Comparison of ENCODE assay signal across 1 cellular context in genomic region chr17:41773190-41773588, GRCh38.
TF ChIP-seq lines count a peak whose summit lies in the region.

No MANE protein-coding gene starts in this region.

TF ChIP-seq in HepG2, 621 proteins besides CTCF, POLR2A, EP300 and RAD21 (continued from another document and continues in another):
- TF ChIP-seq ARID5B (CRISPR knock-in tag; IDR thresholded peaks at IDR 0.05) (no peak; the same call in 1 of the 2 replicates), ZNF260 (CRISPR knock-in tag; IDR thresholded peaks at IDR 0.05; ENCODE audit: borderline replicate concordance, low read depth) (no peak), HOXD1 (CRISPR knock-in tag; IDR thresholded peaks at IDR 0.05) (no peak), ZNF589 (CRISPR knock-in tag; conservative IDR thresholded peaks at IDR 0.05) (no peak), IKZF1 (IDR thresholded peaks at IDR 0.05) (no peak), ARHGAP35 (CRISPR knock-in tag; IDR thresholded peaks at IDR 0.05; ENCODE audit: borderline replicate concordance) (peak; percentile 84; the same call in 1 of the 2 replicates), TSC22D2 (CRISPR knock-in tag; IDR thresholded peaks at IDR 0.05; ENCODE audit: borderline replicate concordance) (no peak), HMG20A (CRISPR knock-in tag; IDR thresholded peaks at IDR 0.05; ENCODE audit: borderline replicate concordance) (0 out of 2 replicates have a peak, but pooled peaks have one; percentile 25), ZNF790 (CRISPR knock-in tag; IDR thresholded peaks at IDR 0.05; ENCODE audit: borderline replicate concordance) (no peak), ZNF687 (CRISPR knock-in tag; IDR thresholded peaks at IDR 0.05) (peak; percentile 12), TBX2 (CRISPR knock-in tag; IDR thresholded peaks at IDR 0.05; ENCODE audit: borderline replicate concordance) (peak; percentile 35), ZNF619 (CRISPR knock-in tag; IDR thresholded peaks at IDR 0.05) (no peak), ZNF777 (CRISPR knock-in tag; IDR thresholded peaks at IDR 0.05) (peak; percentile 93), YY1 (IDR thresholded peaks at IDR 0.05; ENCODE audit: insufficient read depth, insufficient replicate concordance, low read depth, low read length) (no peak), ZBTB14 (CRISPR knock-in tag; IDR thresholded peaks at IDR 0.05) (no peak), RBM39 (IDR thresholded peaks at IDR 0.05; ENCODE audit: low read depth, low read length, poor library complexity, severe bottlenecking) (no peak), CEBPZ (IDR thresholded peaks at IDR 0.05; ENCODE audit: low read length) (no peak), TFDP2 (CRISPR knock-in tag; IDR thresholded peaks at IDR 0.05) (no peak), TFE3 (CRISPR knock-in tag; IDR thresholded peaks at IDR 0.05) (0 out of 2 replicates have a peak, but pooled peaks have one; percentile 12), ATF7-NPFF (CRISPR knock-in tag; IDR thresholded peaks at IDR 0.05; ENCODE audit: low read depth) (no peak), SOX6 (IDR thresholded peaks at IDR 0.05) (no peak), SOX6 (CRISPR knock-in tag; IDR thresholded peaks at IDR 0.05) (no peak), RARA (CRISPR knock-in tag; IDR thresholded peaks at IDR 0.05) (peak; percentile 14; the same call in 1 of the 2 replicates), MEIS2 (CRISPR knock-in tag; IDR thresholded peaks at IDR 0.05) (0 out of 2 replicates have a peak, but pooled peaks have one; percentile 41), REST (IDR thresholded peaks at IDR 0.05; ENCODE audit: borderline replicate concordance in 1 of 2, low read depth in 1 of 2, low read length in 2 of 2) (no peak), ZNF629 (CRISPR knock-in tag; conservative IDR thresholded peaks at IDR 0.05) (no peak), CCDC6 (CRISPR knock-in tag; IDR thresholded peaks at IDR 0.05) (0 out of 2 replicates have a peak, but pooled peaks have one; percentile 1), DRAP1 (CRISPR knock-in tag; IDR thresholded peaks at IDR 0.05) (peak; percentile 40; the same call in 1 of the 2 replicates), ZNF383 (CRISPR knock-in tag; IDR thresholded peaks at IDR 0.05; ENCODE audit: borderline replicate concordance) (peak; percentile 88; the same call in 1 of the 2 replicates), ZZZ3 (CRISPR knock-in tag; IDR thresholded peaks at IDR 0.05; ENCODE audit: borderline replicate concordance) (0 out of 2 replicates have a peak, but pooled peaks have one; percentile 15), TAF1 (CRISPR knock-in tag; IDR thresholded peaks at IDR 0.05) (no peak; the same call in 1 of the 2 replicates), ZNF782 (CRISPR knock-in tag; IDR thresholded peaks at IDR 0.05; ENCODE audit: borderline replicate concordance) (peak; percentile 10), ZNF350 (CRISPR knock-in tag; IDR thresholded peaks at IDR 0.05; ENCODE audit: borderline replicate concordance, low read depth) (no peak), SKI (IDR thresholded peaks at IDR 0.05; ENCODE audit: partially characterized antibody) (no peak), ELF3 (CRISPR knock-in tag; IDR thresholded peaks at IDR 0.05) (peak; percentile 44), ZNF570 (CRISPR knock-in tag; IDR thresholded peaks at IDR 0.05; ENCODE audit: borderline replicate concordance) (0 out of 2 replicates have a peak, but pooled peaks have one; percentile 48), ZNF781 (CRISPR knock-in tag; IDR thresholded peaks at IDR 0.05; ENCODE audit: borderline replicate concordance, not compliant biosample characterization) (peak; percentile 20), EEA1 (CRISPR knock-in tag; IDR thresholded peaks at IDR 0.05; ENCODE audit: borderline replicate concordance) (no peak; the same call in 1 of the 2 replicates)
